9 cellular contexts compared by ENCODE assay signal in genomic region chr16:55480228-55480655, GRCh38. TPM values are rescaled to one million over a fixed set of nuclear protein-coding genes. Genes with fewer than 3 reads are reported as not detected.
DNase-seq lines count a peak whose midpoint lies in the region; ATAC-seq, FAIRE-seq and TF ChIP-seq lines count a peak whose summit lies in the region.
"Had no signal": no experiment of that assay in that cellular context is flagged by ENCODE, and none has a peak within 500 bp of the region (broad histone marks: within the 10 kb centered on the region; RNA-seq: fewer than 3 reads in every experiment).

No MANE protein-coding gene starts in this region.

- H3K36me3 ChIP-seq in astrocyte (ENCODE audit: insufficient read depth, low read length) = peaks cover 28% of the 10 kb centered on the region
- no peaks in the 10 kb centered on the region for H3K36me3 ChIP-seq in hepatocyte (replicated peaks; ENCODE audit: insufficient read depth, low read depth)

- no peak for FAIRE-seq in astrocyte (lab: Jason Lieb, UNC)

- H3K9me2 ChIP-seq in hepatocyte (replicated peaks; ENCODE audit: insufficient read depth) = no peaks in the 10 kb centered on the region

- peaks cover 27% of the 10 kb centered on the region for H3K36me3 Mint-ChIP-seq in astrocyte (ENCODE audit: low read depth, unreplicated experiment)
- no peaks in the 10 kb centered on the region for H3K36me3 Mint-ChIP-seq in naive thymus-derived CD8-positive, alpha-beta T cell

- peak overlapping the region; percentile 99 for H3K4me3 Mint-ChIP-seq in astrocyte (ENCODE audit: unreplicated experiment)
- no peak overlapping the region for H3K4me3 Mint-ChIP-seq in naive thymus-derived CD8-positive, alpha-beta T cell

- peak overlapping the region; percentile 69 for H3K27ac ChIP-seq in astrocyte (ENCODE audit: low read depth, low read length)
- peak overlapping the region; percentile 87 for H3K27ac ChIP-seq in hepatocyte
- H3K27ac ChIP-seq: VCaP had no signal

- peak overlapping the region; percentile 29 for H3K27ac Mint-ChIP-seq in astrocyte (ENCODE audit: unreplicated experiment)
- no peak overlapping the region for H3K27ac Mint-ChIP-seq in naive thymus-derived CD8-positive, alpha-beta T cell

- no peak for TF ChIP-seq CTCF in astrocyte (IDR thresholded peaks at IDR 0.05; ENCODE audit: insufficient read depth, low read depth, low read length)
- TF ChIP-seq CTCF in hepatocyte (IDR thresholded peaks at IDR 0.05; ENCODE audit: poor library complexity) = no peak

- H3K27me3 ChIP-seq in astrocyte (ENCODE audit: insufficient read depth, low read length) (no peaks in the 10 kb centered on the region), hepatocyte (peaks cover 33% of the 10 kb centered on the region)

- POLR2A ChIA-PET in naive thymus-derived CD8-positive, alpha-beta T cell (lab: Charles Lee) = no interaction called here

- H2AFZ ChIP-seq in astrocyte (ENCODE audit: low read depth, low read length) = no peak overlapping the region
- no peak overlapping the region for H2AFZ ChIP-seq in hepatocyte

- H4K20me1 ChIP-seq in astrocyte (ENCODE audit: insufficient read depth, low read length) (peaks cover 46% of the 10 kb centered on the region), hepatocyte (ENCODE audit: insufficient read depth, poor library complexity, severe bottlenecking) (peaks cover 15% of the 10 kb centered on the region)

- H3K9me3 ChIP-seq in astrocyte (ENCODE audit: insufficient read depth, low read depth, low read length) = no peaks in the 10 kb centered on the region
- no peaks in the 10 kb centered on the region for H3K9me3 ChIP-seq in hepatocyte (ENCODE audit: low read depth)

- H3K4me3 ChIP-seq in astrocyte (ENCODE audit: insufficient read depth, low read depth, low read length) (peak overlapping the region; percentile 95), hepatocyte (peak overlapping the region; percentile 64)

- H3K9ac ChIP-seq in astrocyte (ENCODE audit: low read length) = peak overlapping the region; percentile 92

- H3K4me2 ChIP-seq in astrocyte (ENCODE audit: low read length) = peak overlapping the region; percentile 97
- peak overlapping the region; percentile 82 for H3K4me2 ChIP-seq in hepatocyte

- peaks cover 54% of the 10 kb centered on the region for H3K79me2 ChIP-seq in astrocyte (ENCODE audit: insufficient read depth, low read length)
- peaks cover 24% of the 10 kb centered on the region for H3K79me2 ChIP-seq in hepatocyte

- DNase-seq in GM04504 (ENCODE audit: low read depth) (peak; percentile 89), astrocyte (ENCODE audit: low read depth) (peak; percentile 90), hepatocyte (ENCODE audit: low spot score) (peak; percentile 85), pulmonary artery endothelial cell (ENCODE audit: low read depth, low spot score) (peak; percentile 50), NCI-H2081 (lab: John Stamatoyannopoulos, UW) (no peak)
- no peak for DNase-seq in activated CD8-positive, alpha-beta memory T cell treated with anti-CD3 and anti-CD28 coated beads, Interleukin-2, amount 50 U/mL, for 48 hours
- DNase-seq in activated T-cell treated with anti-CD3 and anti-CD28 coated beads, Interleukin-2, amount 50 U/mL, for 48 hours = no peak
- no peak for DNase-seq in naive thymus-derived CD8-positive, alpha-beta T cell

- H3K9me3 Mint-ChIP-seq in astrocyte (ENCODE audit: unreplicated experiment) = peaks cover 5% of the 10 kb centered on the region
- H3K9me3 Mint-ChIP-seq in naive thymus-derived CD8-positive, alpha-beta T cell = peaks cover 0 to 13% (median 0%) of the 10 kb centered on the region in 9 donors

- peaks cover 11% of the 10 kb centered on the region for H3K27me3 Mint-ChIP-seq in astrocyte (ENCODE audit: low read depth, unreplicated experiment)
- H3K27me3 Mint-ChIP-seq in naive thymus-derived CD8-positive, alpha-beta T cell = peaks cover 19 to 59% (median 40%) of the 10 kb centered on the region in 5 donors

- no peak for ATAC-seq in naive thymus-derived CD8-positive, alpha-beta T cell

- under 1% methylated on average over 15 of the region's 25 CpGs for WGBS in hepatocyte (ENCODE audit: low lambda C conversion rate, missing lambda C conversion rate)

- H3K4me1 ChIP-seq in astrocyte (ENCODE audit: insufficient read depth, low read length) = peaks cover 26% of the 10 kb centered on the region
- no peaks in the 10 kb centered on the region for H3K4me1 ChIP-seq in hepatocyte (ENCODE audit: insufficient read depth)

- peaks cover 27% of the 10 kb centered on the region for H3K4me1 Mint-ChIP-seq in astrocyte (ENCODE audit: low read depth, unreplicated experiment)
- peaks cover 0 to 4% (median 3%) of the 10 kb centered on the region in 4 donors for H3K4me1 Mint-ChIP-seq in naive thymus-derived CD8-positive, alpha-beta T cell

RNA-seq across cellular contexts. Expression of gene MMP2, which starts 1.2 kb away (rescaled TPM):
- total RNA-seq in astrocyte (1,220 and 1,246 TPM in 2 replicates), hepatocyte (107 and 128 TPM in 2 replicates), pulmonary artery endothelial cell (214 and 219 TPM in 2 replicates)
- polyA plus RNA-seq in hepatocyte = 196 and 198 TPM in 2 replicates
- total RNA-seq in naive thymus-derived CD8-positive, alpha-beta T cell = under 1 TPM in 1 of 2 experiments, not detected in 1; 0.36 TPM
- not detected for polyA plus RNA-seq in naive thymus-derived CD8-positive, alpha-beta T cell

RNA-seq across cellular contexts. Expression of gene LPCAT2, which starts 28.6 kb away (rescaled TPM):
- total RNA-seq in astrocyte = 67.1 and 74.4 TPM in 2 replicates
- total RNA-seq in hepatocyte = 9.5 and 13.9 TPM in 2 replicates
- polyA plus RNA-seq in hepatocyte = 6.4 and 10.6 TPM in 2 replicates
- total RNA-seq in pulmonary artery endothelial cell = 22.9 and 46.5 TPM in 2 replicates
- total RNA-seq in naive thymus-derived CD8-positive, alpha-beta T cell = under 1 TPM in 1 of 2 experiments, not detected in 1; 0.70 TPM
- polyA plus RNA-seq in naive thymus-derived CD8-positive, alpha-beta T cell = not detected

Comparison
In these comparisons a context has a peak if more than half of its experiments do, and no peak if none do; other contexts are left out.
1. DNase-seq: peak in GM04504 (single experiment), astrocyte (single experiment), hepatocyte (single experiment) and pulmonary artery endothelial cell (single experiment); none in activated CD8-positive, alpha-beta memory T cell treated with anti-CD3 and anti-CD28 coated beads, Interleukin-2, amount 50 U/mL, for 48 hours (single experiment), activated T-cell treated with anti-CD3 and anti-CD28 coated beads, Interleukin-2, amount 50 U/mL, for 48 hours (0 of 2), naive thymus-derived CD8-positive, alpha-beta T cell (0 of 10) and NCI-H2081 (0 of 2).
2. RNA of gene MMP2, which starts 1.2 kb away (total RNA-seq): 1,220 to 1,246 TPM in astrocyte, 214 to 219 TPM in pulmonary artery endothelial cell and 107 to 128 TPM in hepatocyte; 0.36 TPM in naive thymus-derived CD8-positive, alpha-beta T cell; every median in the first group is over 10 times any median in the second.